Comparison of ENCODE assay signal across 8 cellular contexts in the genomic region with DNA sequence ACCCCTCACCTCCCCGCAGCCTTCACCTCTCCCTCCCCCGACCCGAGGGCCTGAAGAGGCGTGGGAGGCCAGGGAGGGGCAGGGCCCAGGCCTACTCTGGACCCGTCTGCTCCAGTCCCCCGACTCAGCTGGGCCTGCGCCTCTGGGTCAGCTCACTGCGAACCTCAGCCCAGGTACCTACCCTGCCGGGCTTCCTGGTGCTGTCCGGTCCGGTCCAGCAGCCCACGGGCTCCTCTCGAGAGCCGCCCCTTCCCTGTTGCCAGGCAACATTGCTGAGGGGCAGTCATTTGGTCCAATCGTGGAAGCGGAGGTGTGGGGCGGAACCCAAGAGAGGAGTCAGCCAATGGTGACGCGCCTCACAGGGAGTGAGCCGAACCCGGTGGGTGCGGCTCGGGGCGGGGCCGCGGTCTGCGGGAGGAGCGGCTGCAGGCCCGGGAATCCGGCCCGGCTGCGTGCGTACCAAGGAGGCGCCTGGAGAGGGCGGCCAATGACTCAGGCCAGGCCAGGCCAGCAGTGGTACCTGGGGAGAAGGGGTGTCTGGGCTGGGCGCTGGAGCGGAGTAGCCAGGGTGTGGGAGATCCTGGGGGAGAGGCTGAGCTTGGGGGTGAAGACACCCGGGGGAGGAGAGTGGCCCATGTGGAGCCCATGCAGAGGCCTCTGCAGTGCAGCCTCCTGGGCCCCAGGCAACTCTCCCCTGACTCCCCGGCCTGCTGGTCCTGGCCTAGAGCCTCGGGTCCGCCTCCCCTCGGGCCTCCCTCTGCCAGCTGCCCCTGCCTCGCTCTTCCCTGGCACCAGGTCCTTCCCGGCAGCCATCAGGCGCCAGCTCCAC. TPM values are rescaled to one million over a fixed set of nuclear protein-coding genes. Genes with fewer than 3 reads are reported as not detected.
DNase-seq lines count a peak whose midpoint lies in the region; ATAC-seq and TF ChIP-seq lines count a peak whose summit lies in the region.

A gene with protein sequence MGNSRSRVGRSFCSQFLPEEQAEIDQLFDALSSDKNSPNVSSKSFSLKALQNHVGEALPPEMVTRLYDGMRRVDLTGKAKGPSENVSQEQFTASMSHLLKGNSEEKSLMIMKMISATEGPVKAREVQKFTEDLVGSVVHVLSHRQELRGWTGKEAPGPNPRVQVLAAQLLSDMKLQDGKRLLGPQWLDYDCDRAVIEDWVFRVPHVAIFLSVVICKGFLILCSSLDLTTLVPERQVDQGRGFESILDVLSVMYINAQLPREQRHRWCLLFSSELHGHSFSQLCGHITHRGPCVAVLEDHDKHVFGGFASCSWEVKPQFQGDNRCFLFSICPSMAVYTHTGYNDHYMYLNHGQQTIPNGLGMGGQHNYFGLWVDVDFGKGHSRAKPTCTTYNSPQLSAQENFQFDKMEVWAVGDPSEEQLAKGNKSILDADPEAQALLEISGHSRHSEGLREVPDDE (minus strand): TSS at position 240 of the 829 bp plus-strand sequence. CDS start 6,573 bp downstream, outside the sequence.

- DNase-seq in NCI-H1417 (lab: John Stamatoyannopoulos, UW) (peak; percentile 43 to 95 (median 75)), NCI-H1417 treated with DMSO at 0.1 percent for 48 hours (lab: John Stamatoyannopoulos, UW) (no peak), NCI-H2171 (lab: John Stamatoyannopoulos, UW) (peak; percentile 96), activated B cell treated with CpG ODN at 0.5 μM for 24 hours (peak; percentile 97), inferior parietal cortex (ENCODE audit: extremely low spot score) (peak; percentile 100)
- peak; percentile 95 for DNase-seq in central memory CD4-positive, alpha-beta T cell
- DNase-seq in stimulated activated CD4-positive, alpha-beta T cell treated with anti-CD3 and anti-CD28 coated beads, Interleukin-12 subunit alpha, Interleukin-12 subunit beta, amount 100 ng/mL, for 24 hours (ENCODE audit: low read depth in 2 of 2), result peak; percentile 91 to 98

- no peaks in the 10 kb centered on the region for H3K9me3 Mint-ChIP-seq in activated B cell treated with CpG ODN at 0.5 μM for 24 hours

- peaks cover 6% of the 10 kb centered on the region for H3K36me3 Mint-ChIP-seq in activated B cell treated with CpG ODN at 0.5 μM for 24 hours (ENCODE audit: low read depth)

- peak within 1 kb of the TSS; percentile 91 for H3K27ac Mint-ChIP-seq in activated B cell treated with CpG ODN at 0.5 μM for 24 hours

- H3K4me3 Mint-ChIP-seq in activated B cell treated with CpG ODN at 0.5 μM for 24 hours, result peak within 1 kb of the TSS; percentile 88

- ATAC-seq in HG02938 (IDR thresholded peaks at IDR 0.05; ENCODE audit: unreplicated experiment) (peak; percentile 98), activated B cell treated with CpG ODN at 0.5 μM for 24 hours (ENCODE audit: low read depth) (peak; percentile 96)

- CTCF ChIA-PET in activated B cell treated with CpG ODN at 0.5 μM for 24 hours (lab: Charles Lee), result interaction anchor here (1.0 to 11.1 kb wide), 4 partner anchors 11 to 228 kb away, joined by 3 to 166 read pairs (median 16); no protein-coding TSS in a partner anchor

- TF ChIP-seq CTCF in activated B cell treated with CpG ODN at 0.5 μM for 24 hours (IDR thresholded peaks at IDR 0.05), result no peak

- no peaks in the 10 kb centered on the region for H3K27me3 Mint-ChIP-seq in activated B cell treated with CpG ODN at 0.5 μM for 24 hours

- intact Hi-C loops in activated B cell treated with CpG ODN at 0.5 μM for 24 hours (cut with micrococcal nuclease), result loop anchor here (1.0 to 5.0 kb wide), 6 partner anchors 317 to 698 kb away; a partner anchor contains a TSS

- POLR2A ChIA-PET in activated B cell treated with CpG ODN at 0.5 μM for 24 hours (lab: Charles Lee), result interaction anchor here (0.5 to 2.2 kb wide), 12 partner anchors 9 to 318 kb away, joined by 3 to 9 read pairs (median 4); a partner anchor contains a TSS

- H3K4me1 Mint-ChIP-seq in activated B cell treated with CpG ODN at 0.5 μM for 24 hours, result peaks cover 56% of the 10 kb centered on the region

RNA-seq across cellular contexts. Expression of the gene that starts here (rescaled TPM):
- total RNA-seq in activated B cell treated with CpG ODN at 0.5 μM for 24 hours, result 9.8 and 15.0 TPM in 2 replicates
